ENCODE assay signal across 1 cellular context in genomic region chr1:15834406-15835204, GRCh38.
TF ChIP-seq lines count a peak whose summit lies in the region.

No MANE protein-coding gene starts in this region.

TF ChIP-seq in HepG2, 621 proteins besides CTCF, POLR2A, EP300 and RAD21 (continued from another document and continues in another):
- TF ChIP-seq ZNF17 (CRISPR knock-in tag; IDR thresholded peaks at IDR 0.05) (0 out of 2 replicates have a peak, but pooled peaks have one; percentile 55), RAD51 (IDR thresholded peaks at IDR 0.05; ENCODE audit: borderline replicate concordance) (no peak), ZFP36 (IDR thresholded peaks at IDR 0.05; ENCODE audit: borderline replicate concordance, low read depth, low read length, partially characterized antibody) (no peak), ZSCAN21 (CRISPR knock-in tag; IDR thresholded peaks at IDR 0.05; ENCODE audit: borderline replicate concordance) (peak; percentile 80), ZNF263 (CRISPR knock-in tag; IDR thresholded peaks at IDR 0.05) (peak; percentile 67), ZNF550 (CRISPR knock-in tag; IDR thresholded peaks at IDR 0.05; ENCODE audit: borderline replicate concordance) (no peak), TERF1 (CRISPR knock-in tag; IDR thresholded peaks at IDR 0.05) (0 out of 2 replicates have a peak, but pooled peaks have one; percentile 47), GATAD2A (CRISPR knock-in tag; IDR thresholded peaks at IDR 0.05) (peak; percentile 45; the same call in 1 of the 2 replicates), NFKBIZ (CRISPR knock-in tag; IDR thresholded peaks at IDR 0.05) (no peak; the same call in none of the 2 replicates), MLLT10 (CRISPR knock-in tag; IDR thresholded peaks at IDR 0.05) (0 out of 2 replicates have a peak, but pooled peaks have one; percentile 52), ELF3 (CRISPR knock-in tag; IDR thresholded peaks at IDR 0.05) (no peak), ZNF574 (CRISPR knock-in tag; IDR thresholded peaks at IDR 0.05) (no peak; the same call in none of the 2 replicates), MEIS2 (CRISPR knock-in tag; IDR thresholded peaks at IDR 0.05) (peak; percentile 86), IRF1 (CRISPR knock-in tag; IDR thresholded peaks at IDR 0.05; ENCODE audit: low read depth) (peak; percentile 67; the same call in 1 of the 2 replicates), ZNF777 (CRISPR knock-in tag; IDR thresholded peaks at IDR 0.05) (no peak; the same call in none of the 2 replicates), ZXDC (CRISPR knock-in tag; IDR thresholded peaks at IDR 0.05) (peak; percentile 79; the same call in 1 of the 2 replicates), NFE2 (CRISPR knock-in tag; IDR thresholded peaks at IDR 0.05) (0 out of 2 replicates have a peak, but pooled peaks have one; percentile 6), SRSF9 (IDR thresholded peaks at IDR 0.05; ENCODE audit: borderline replicate concordance, insufficient read depth, low read depth, low read length, poor library complexity, severe bottlenecking) (no peak), ZNF678 (CRISPR knock-in tag; IDR thresholded peaks at IDR 0.05) (no peak), SUZ12 (IDR thresholded peaks at IDR 0.05; ENCODE audit: low read depth, low read length) (no peak), SNRNP70 (IDR thresholded peaks at IDR 0.05; ENCODE audit: low read depth, low read length) (no peak), ZNF609 (CRISPR knock-in tag; IDR thresholded peaks at IDR 0.05; ENCODE audit: borderline replicate concordance) (peak; percentile 72), ZC3H13 (CRISPR knock-in tag; IDR thresholded peaks at IDR 0.05) (peak; percentile 93), ZFP41 (CRISPR knock-in tag; IDR thresholded peaks at IDR 0.05; ENCODE audit: borderline replicate concordance) (no peak), ZNF737 (CRISPR knock-in tag; IDR thresholded peaks at IDR 0.05; ENCODE audit: borderline replicate concordance) (0 out of 2 replicates have a peak, but pooled peaks have one; percentile 30), ARID3A (IDR thresholded peaks at IDR 0.05; ENCODE audit: low read depth, low read length) (no peak), SOX13 (IDR thresholded peaks at IDR 0.05) (peak; percentile 34; the same call in 1 of the 2 replicates), SOX13 (CRISPR knock-in tag; conservative IDR thresholded peaks at IDR 0.05 in 1 of 2, IDR thresholded peaks at IDR 0.05 in 1 of 2) (peak; percentile 45 to 74; a peak in 2 of 4 replicates), ZNF773 (CRISPR knock-in tag; IDR thresholded peaks at IDR 0.05; ENCODE audit: borderline replicate concordance) (peak; percentile 87; the same call in 1 of the 2 replicates), ZNF766 (CRISPR knock-in tag; IDR thresholded peaks at IDR 0.05; ENCODE audit: borderline replicate concordance) (peak; percentile 77; the same call in 1 of the 2 replicates), ADNP (CRISPR knock-in tag; IDR thresholded peaks at IDR 0.05) (no peak), JDP2 (CRISPR knock-in tag; IDR thresholded peaks at IDR 0.05; ENCODE audit: borderline replicate concordance) (no peak)
- TF ChIP-seq, protein P1, sequence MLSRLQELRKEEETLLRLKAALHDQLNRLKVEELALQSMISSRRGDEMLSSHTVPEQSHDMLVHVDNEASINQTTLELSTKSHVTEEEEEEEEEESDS (CRISPR knock-in tag; IDR thresholded peaks at IDR 0.05; ENCODE audit: borderline replicate concordance) = peak; percentile 60; the same call in 1 of the 2 replicates
- TF ChIP-seq, protein P2, sequence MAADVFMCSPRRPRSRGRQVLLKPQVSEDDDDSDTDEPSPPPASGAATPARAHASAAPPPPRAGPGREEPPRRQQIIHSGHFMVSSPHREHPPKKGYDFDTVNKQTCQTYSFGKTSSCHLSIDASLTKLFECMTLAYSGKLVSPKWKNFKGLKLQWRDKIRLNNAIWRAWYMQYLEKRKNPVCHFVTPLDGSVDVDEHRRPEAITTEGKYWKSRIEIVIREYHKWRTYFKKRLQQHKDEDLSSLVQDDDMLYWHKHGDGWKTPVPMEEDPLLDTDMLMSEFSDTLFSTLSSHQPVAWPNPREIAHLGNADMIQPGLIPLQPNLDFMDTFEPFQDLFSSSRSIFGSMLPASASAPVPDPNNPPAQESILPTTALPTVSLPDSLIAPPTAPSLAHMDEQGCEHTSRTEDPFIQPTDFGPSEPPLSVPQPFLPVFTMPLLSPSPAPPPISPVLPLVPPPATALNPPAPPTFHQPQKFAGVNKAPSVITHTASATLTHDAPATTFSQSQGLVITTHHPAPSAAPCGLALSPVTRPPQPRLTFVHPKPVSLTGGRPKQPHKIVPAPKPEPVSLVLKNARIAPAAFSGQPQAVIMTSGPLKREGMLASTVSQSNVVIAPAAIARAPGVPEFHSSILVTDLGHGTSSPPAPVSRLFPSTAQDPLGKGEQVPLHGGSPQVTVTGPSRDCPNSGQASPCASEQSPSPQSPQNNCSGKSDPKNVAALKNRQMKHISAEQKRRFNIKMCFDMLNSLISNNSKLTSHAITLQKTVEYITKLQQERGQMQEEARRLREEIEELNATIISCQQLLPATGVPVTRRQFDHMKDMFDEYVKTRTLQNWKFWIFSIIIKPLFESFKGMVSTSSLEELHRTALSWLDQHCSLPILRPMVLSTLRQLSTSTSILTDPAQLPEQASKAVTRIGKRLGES (CRISPR knock-in tag; IDR thresholded peaks at IDR 0.05; ENCODE audit: borderline replicate concordance) = peak; percentile 86; the same call in 1 of the 2 replicates
- TF ChIP-seq, protein P3, sequence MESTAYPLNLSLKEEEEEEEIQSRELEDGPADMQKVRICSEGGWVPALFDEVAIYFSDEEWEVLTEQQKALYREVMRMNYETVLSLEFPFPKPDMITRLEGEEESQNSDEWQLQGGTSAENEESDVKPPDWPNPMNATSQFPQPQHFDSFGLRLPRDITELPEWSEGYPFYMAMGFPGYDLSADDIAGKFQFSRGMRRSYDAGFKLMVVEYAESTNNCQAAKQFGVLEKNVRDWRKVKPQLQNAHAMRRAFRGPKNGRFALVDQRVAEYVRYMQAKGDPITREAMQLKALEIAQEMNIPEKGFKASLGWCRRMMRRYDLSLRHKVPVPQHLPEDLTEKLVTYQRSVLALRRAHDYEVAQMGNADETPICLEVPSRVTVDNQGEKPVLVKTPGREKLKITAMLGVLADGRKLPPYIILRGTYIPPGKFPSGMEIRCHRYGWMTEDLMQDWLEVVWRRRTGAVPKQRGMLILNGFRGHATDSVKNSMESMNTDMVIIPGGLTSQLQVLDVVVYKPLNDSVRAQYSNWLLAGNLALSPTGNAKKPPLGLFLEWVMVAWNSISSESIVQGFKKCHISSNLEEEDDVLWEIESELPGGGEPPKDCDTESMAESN (CRISPR knock-in tag; conservative IDR thresholded peaks at IDR 0.05) = 0 out of 2 replicates have a peak, but pooled peaks have one; percentile 65
- TF ChIP-seq, protein P4, sequence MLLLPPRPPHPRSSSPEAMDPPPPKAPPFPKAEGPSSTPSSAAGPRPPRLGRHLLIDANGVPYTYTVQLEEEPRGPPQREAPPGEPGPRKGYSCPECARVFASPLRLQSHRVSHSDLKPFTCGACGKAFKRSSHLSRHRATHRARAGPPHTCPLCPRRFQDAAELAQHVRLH (CRISPR knock-in tag; IDR thresholded peaks at IDR 0.05; ENCODE audit: borderline replicate concordance, low read depth) = peak; percentile 89
